ENCODE assay signal across 8 cellular contexts in genomic region chr1:966135-966602, GRCh38. TPM values are rescaled to one million over a fixed set of nuclear protein-coding genes. Genes with fewer than 3 reads are reported as not detected.
DNase-seq lines count a peak whose midpoint lies in the region; ATAC-seq and TF ChIP-seq lines count a peak whose summit lies in the region.

Gene PLEKHN1 (plus strand): TSS chr1:966482. CDS start chr1:966532, 50 bp downstream.

- no peaks in the 10 kb centered on the region for H3K9me3 Mint-ChIP-seq in CD8-positive, alpha-beta T cell
- H3K9me3 Mint-ChIP-seq in central memory CD8-positive, alpha-beta T cell, result no peaks in the 10 kb centered on the region

- peaks cover 15% of the 10 kb centered on the region for H3K79me1 ChIP-seq in mesenchymal stem cell (replicated peaks; ENCODE audit: low read length, poor library complexity, severe bottlenecking)

- peaks cover 7% of the 10 kb centered on the region for H3K27me3 Mint-ChIP-seq in CD8-positive, alpha-beta T cell (ENCODE audit: low read depth)
- H3K27me3 Mint-ChIP-seq in central memory CD8-positive, alpha-beta T cell, result no peaks in the 10 kb centered on the region

- peak within 1 kb of the TSS in 1 of 2 experiments; percentile 97 for H3K23ac ChIP-seq in mesenchymal stem cell (ENCODE audit: low read length in 2 of 2)

- peak; percentile 22 for ATAC-seq in CD8-positive, alpha-beta T cell
- peak; percentile 29 for ATAC-seq in GM21529 (IDR thresholded peaks at IDR 0.05; ENCODE audit: unreplicated experiment)
- no peak for ATAC-seq in central memory CD8-positive, alpha-beta T cell (replicated peaks; ENCODE audit: extremely low read depth, poor library complexity, severe bottlenecking)

- peak within 1 kb of the TSS; percentile 67 for H3K27ac Mint-ChIP-seq in CD8-positive, alpha-beta T cell
- peak within 1 kb of the TSS; percentile 22 for H3K27ac Mint-ChIP-seq in central memory CD8-positive, alpha-beta T cell (ENCODE audit: low read depth)

- peak within 1 kb of the TSS in 1 of 2 experiments; percentile 97 for H3K14ac ChIP-seq in mesenchymal stem cell (ENCODE audit: low read length in 2 of 2)

- peak within 1 kb of the TSS; percentile 2 for H2BK120ac ChIP-seq in mesenchymal stem cell (ENCODE audit: low read depth, low read length)

- H3K18ac ChIP-seq in mesenchymal stem cell (ENCODE audit: low read depth in 1 of 2, low read length in 2 of 2), result peak within 1 kb of the TSS; percentile 78 to 96

- POLR2A ChIA-PET in CD8-positive, alpha-beta T cell (lab: Charles Lee), result interaction anchor here (1.0 to 1.3 kb wide), 3 partner anchors 10 to 47 kb away, joined by 3 to 5 read pairs (median 4); partner anchors contain the start of gene ISG15

- H3K4me1 ChIP-seq in CD8-positive, alpha-beta T cell (ENCODE audit: insufficient read depth, low read length), result peaks cover 24% of the 10 kb centered on the region
- H3K4me1 ChIP-seq in mesenchymal stem cell (ENCODE audit: control insufficient read depth, insufficient read depth, low read depth, low read length), result peaks cover 28% of the 10 kb centered on the region

- H2AK5ac ChIP-seq in mesenchymal stem cell (ENCODE audit: low read length, severe bottlenecking), result no peak within 1 kb of the TSS

- peak in 2 of 7 experiments; percentile 35 to 48 for DNase-seq in CD8-positive, alpha-beta T cell
- DNase-seq in OCI-M1 (lab: John Stamatoyannopoulos, UW) (peak; percentile 35), mesenchymal stem cell (peak; percentile 50), NOMO-1 treated with DMSO at 0.1 percent for 48 hours (lab: John Stamatoyannopoulos, UW; ENCODE audit: unreplicated experiment) (no peak), SHP77 (lab: John Stamatoyannopoulos, UW) (no peak), NCI-H82 treated with DMSO at 0.1 percent for 48 hours (lab: John Stamatoyannopoulos, UW; ENCODE audit: unreplicated experiment) (no peak)
- DNase-seq in central memory CD8-positive, alpha-beta T cell (ENCODE audit: low spot score in 2 of 2), result no peak

- H3K4me2 ChIP-seq in mesenchymal stem cell (ENCODE audit: low read length, poor library complexity, severe bottlenecking), result peak within 1 kb of the TSS; percentile 92

- H2AFZ ChIP-seq in mesenchymal stem cell (ENCODE audit: low read depth, low read length), result peak within 1 kb of the TSS; percentile 72

- peak within 1 kb of the TSS; percentile 74 for H3K4me3 ChIP-seq in CD8-positive, alpha-beta T cell (ENCODE audit: low read depth, low read length)
- H3K4me3 ChIP-seq in mesenchymal stem cell (ENCODE audit: insufficient read depth in 1 of 2, low read depth in 1 of 2, low read length in 2 of 2), result peak within 1 kb of the TSS; percentile 66 to 85

- peak within 1 kb of the TSS; percentile 24 to 77 for H3K4ac ChIP-seq in mesenchymal stem cell (ENCODE audit: low read depth in 1 of 2, low read length in 2 of 2)

- intact Hi-C loops in CD8-positive, alpha-beta T cell (cut with DNase I, micrococcal nuclease), result no loop called here

- 4% methylated on average over 23 of the region's 24 CpGs for WGBS in mesenchymal stem cell

- H3K4me1 Mint-ChIP-seq in CD8-positive, alpha-beta T cell (ENCODE audit: low read depth), result no peaks in the 10 kb centered on the region
- H3K4me1 Mint-ChIP-seq in central memory CD8-positive, alpha-beta T cell, result no peaks in the 10 kb centered on the region

- CTCF ChIA-PET in CD8-positive, alpha-beta T cell (lab: Charles Lee), result interaction anchor here (1.0 to 1.2 kb wide), 2 partner anchors 10 to 18 kb away, joined by 4 to 6 read pairs; no protein-coding TSS in a partner anchor

- peak within 1 kb of the TSS; percentile 90 for H4K91ac ChIP-seq in mesenchymal stem cell (ENCODE audit: low read length)

- H3K9ac ChIP-seq in mesenchymal stem cell (ENCODE audit: low read length), result peak within 1 kb of the TSS; percentile 70

- H2BK12ac ChIP-seq in mesenchymal stem cell (ENCODE audit: low read length in 2 of 2), result peak within 1 kb of the TSS in 1 of 2 experiments; percentile 79

- peak within 1 kb of the TSS; percentile 84 for H3K4me3 Mint-ChIP-seq in CD8-positive, alpha-beta T cell
- peak within 1 kb of the TSS; percentile 76 for H3K4me3 Mint-ChIP-seq in central memory CD8-positive, alpha-beta T cell

- TF ChIP-seq CTCF in CD8-positive, alpha-beta T cell (IDR thresholded peaks at IDR 0.05), result no peak

- no peak within 1 kb of the TSS for H3K27ac ChIP-seq in CD8-positive, alpha-beta T cell (ENCODE audit: low read depth, low read length)
- H3K27ac ChIP-seq in mesenchymal stem cell (ENCODE audit: low read length, poor library complexity, severe bottlenecking), result no peak within 1 kb of the TSS

- H2BK5ac ChIP-seq in mesenchymal stem cell (ENCODE audit: low read depth, low read length, poor library complexity, severe bottlenecking), result peak within 1 kb of the TSS; percentile 58

- H3K36me3 Mint-ChIP-seq in CD8-positive, alpha-beta T cell, result peaks cover 2% of the 10 kb centered on the region
- H3K36me3 Mint-ChIP-seq in central memory CD8-positive, alpha-beta T cell (ENCODE audit: insufficient read depth), result peaks cover 7% of the 10 kb centered on the region

- H3K9me3 ChIP-seq in CD8-positive, alpha-beta T cell (ENCODE audit: low read length), result no peaks in the 10 kb centered on the region
- H3K9me3 ChIP-seq in mesenchymal stem cell (ENCODE audit: control insufficient read depth, low read length), result no peaks in the 10 kb centered on the region

- peaks cover 6% of the 10 kb centered on the region for H3K27me3 ChIP-seq in CD8-positive, alpha-beta T cell (ENCODE audit: insufficient read depth, low read length)
- H3K27me3 ChIP-seq in mesenchymal stem cell (ENCODE audit: control insufficient read depth in 1 of 2, insufficient read depth in 1 of 2, low read length in 2 of 2), result peaks cover 0 to 40% of the 10 kb centered on the region in 2 experiments

- H3K36me3 ChIP-seq in CD8-positive, alpha-beta T cell (ENCODE audit: insufficient read depth, low read length), result no peaks in the 10 kb centered on the region
- H3K36me3 ChIP-seq in mesenchymal stem cell (ENCODE audit: control insufficient read depth in 1 of 2, insufficient read depth in 2 of 2, low read depth in 1 of 2, low read length in 2 of 2), result peaks cover 13 to 45% of the 10 kb centered on the region in 2 experiments

- H4K8ac ChIP-seq in mesenchymal stem cell (ENCODE audit: low read length), result peak within 1 kb of the TSS; percentile 66

- no peak within 1 kb of the TSS for H2BK15ac ChIP-seq in mesenchymal stem cell (ENCODE audit: low read depth, poor library complexity, severe bottlenecking)

RNA-seq across cellular contexts. Expression of gene PLEKHN1, which starts in this region (rescaled TPM):
- total RNA-seq in CD8-positive, alpha-beta T cell, result under 1 TPM; 0.56 to 0.60 TPM
- polyA plus RNA-seq in mesenchymal stem cell (2013, experiment 1 of 2), result 0.75 TPM
- 0.60 TPM for polyA plus RNA-seq in mesenchymal stem cell (2013, experiment 2 of 2)

Comparison
In these comparisons a context has a peak if more than half of its experiments do, and no peak if none do; other contexts are left out.
1. Peak in ATAC-seq and H3K4me3 ChIP-seq in CD8-positive, alpha-beta T cell; RNA of the gene not detected or under 1 TPM.
2. DNase-seq: peak in OCI-M1 (single experiment) and mesenchymal stem cell (single experiment); none in central memory CD8-positive, alpha-beta T cell (0 of 2), NOMO-1 treated with DMSO at 0.1 percent for 48 hours (single experiment), SHP77 (0 of 2) and NCI-H82 treated with DMSO at 0.1 percent for 48 hours (single experiment).